In the genomic region with DNA sequence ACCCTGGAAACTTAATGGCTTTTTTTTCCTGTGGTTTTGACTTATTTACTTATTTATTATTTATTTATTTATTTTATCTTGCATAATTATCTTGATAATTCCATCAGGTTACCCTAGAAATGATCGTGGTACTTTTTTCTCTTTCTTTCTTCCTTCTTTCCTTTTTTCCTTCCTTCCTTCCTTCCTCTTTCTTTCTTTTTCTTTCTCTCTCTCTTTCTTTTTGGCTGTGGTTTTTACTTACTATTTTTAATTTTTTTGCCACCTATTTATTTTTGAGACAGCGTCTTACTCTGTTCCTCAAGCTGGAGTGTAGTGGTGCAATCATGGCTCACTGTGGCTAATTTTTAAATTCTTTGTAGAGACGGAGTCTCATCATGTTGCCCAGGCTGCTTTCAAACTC, we compare ENCODE assay signal across 11 cellular contexts. TPM values are rescaled to one million over a fixed set of nuclear protein-coding genes. Genes with fewer than 3 reads are reported as not detected.
"Had no signal": no experiment of that assay in that cellular context is flagged by ENCODE, and none has a peak within 500 bp of the region (broad histone marks: within the 10 kb centered on the region; RNA-seq: fewer than 3 reads in every experiment).

No MANE protein-coding gene starts in this region.

- H3K4me1 Mint-ChIP-seq: IgD-negative memory B cell had no signal

- H3K36me3 ChIP-seq: HAP-1 had no signal

- H3K4me3 ChIP-seq: GM23248, HAP-1 had no signal

- H3K27ac Mint-ChIP-seq: IgD-negative memory B cell had no signal

- H3K4me3 Mint-ChIP-seq: IgD-negative memory B cell had no signal

- DNase-seq: GM23248, GOT3, KG1 had no signal

- ATAC-seq: HCT116, HepG2 had no signal

- H3K36me3 Mint-ChIP-seq: IgD-negative memory B cell had no signal

- H3K4me1 ChIP-seq: HAP-1 had no signal

- H3K27ac ChIP-seq: GM23248, HL-60 had no signal

RNA-seq across cellular contexts. Expression of a gene that starts 6.2 kb away (rescaled TPM):
- total RNA-seq: GM23248, H4, HepG2, HT1080 had no signal
- polyA plus RNA-seq: GM23248, HepG2, IgD-negative memory B cell had no signal

RNA-seq across cellular contexts. Expression of a gene that starts 29.0 kb away (rescaled TPM):
- total RNA-seq: H4, H7, HepG2 had no signal
- polyA plus RNA-seq: HepG2, IgD-negative memory B cell had no signal
